Comparison of ENCODE assay signal across 3 cellular contexts in the genomic region with DNA sequence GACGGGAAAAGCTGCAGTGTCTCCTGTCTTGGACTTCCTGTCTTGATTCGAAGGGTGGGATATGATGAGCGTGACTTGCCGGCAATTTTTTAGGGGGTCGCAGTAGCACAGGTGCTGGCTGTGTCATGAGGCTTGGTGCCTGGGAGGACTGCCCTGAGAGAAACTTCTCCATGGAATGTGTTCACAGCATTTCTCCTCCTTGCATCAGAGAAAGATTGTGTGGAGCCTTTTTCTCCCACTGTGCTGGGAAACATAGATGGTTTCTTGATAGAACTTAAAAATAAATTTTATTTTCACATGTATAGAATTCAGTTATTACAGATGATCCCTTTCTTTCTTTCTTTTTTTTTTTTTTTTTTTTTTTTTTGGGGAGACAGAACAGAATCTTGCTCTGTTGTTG.
TF ChIP-seq lines count a peak whose summit lies in the region.

No MANE protein-coding gene starts in this region.

TF ChIP-seq in SK-N-SH treated with all-trans-retinoic acid at 6 μM for 48 hours, 23 proteins besides CTCF, POLR2A, EP300 and RAD21 (continued from another document):
- TF ChIP-seq, protein P1, sequence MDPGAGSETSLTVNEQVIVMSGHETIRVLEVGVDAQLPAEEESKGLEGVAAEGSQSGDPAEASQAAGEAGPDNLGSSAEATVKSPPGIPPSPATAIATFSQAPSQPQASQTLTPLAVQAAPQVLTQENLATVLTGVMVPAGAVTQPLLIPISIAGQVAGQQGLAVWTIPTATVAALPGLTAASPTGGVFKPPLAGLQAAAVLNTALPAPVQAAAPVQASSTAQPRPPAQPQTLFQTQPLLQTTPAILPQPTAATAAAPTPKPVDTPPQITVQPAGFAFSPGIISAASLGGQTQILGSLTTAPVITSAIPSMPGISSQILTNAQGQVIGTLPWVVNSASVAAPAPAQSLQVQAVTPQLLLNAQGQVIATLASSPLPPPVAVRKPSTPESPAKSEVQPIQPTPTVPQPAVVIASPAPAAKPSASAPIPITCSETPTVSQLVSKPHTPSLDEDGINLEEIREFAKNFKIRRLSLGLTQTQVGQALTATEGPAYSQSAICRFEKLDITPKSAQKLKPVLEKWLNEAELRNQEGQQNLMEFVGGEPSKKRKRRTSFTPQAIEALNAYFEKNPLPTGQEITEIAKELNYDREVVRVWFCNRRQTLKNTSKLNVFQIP (CRISPR knock-in tag; IDR thresholded peaks at IDR 0.05; ENCODE audit: borderline replicate concordance, low read depth), result no peak
- TF ChIP-seq CSDC2 (CRISPR knock-in tag; IDR thresholded peaks at IDR 0.05) (no peak), ARNTL (CRISPR knock-in tag; IDR thresholded peaks at IDR 0.05; ENCODE audit: borderline replicate concordance, low read depth) (no peak), ISL1 (CRISPR knock-in tag; IDR thresholded peaks at IDR 0.05) (no peak)

TF ChIP-seq in SK-N-SH, 30 proteins besides CTCF, POLR2A, EP300 and RAD21 (continued from another document):
- TF ChIP-seq, protein P2, sequence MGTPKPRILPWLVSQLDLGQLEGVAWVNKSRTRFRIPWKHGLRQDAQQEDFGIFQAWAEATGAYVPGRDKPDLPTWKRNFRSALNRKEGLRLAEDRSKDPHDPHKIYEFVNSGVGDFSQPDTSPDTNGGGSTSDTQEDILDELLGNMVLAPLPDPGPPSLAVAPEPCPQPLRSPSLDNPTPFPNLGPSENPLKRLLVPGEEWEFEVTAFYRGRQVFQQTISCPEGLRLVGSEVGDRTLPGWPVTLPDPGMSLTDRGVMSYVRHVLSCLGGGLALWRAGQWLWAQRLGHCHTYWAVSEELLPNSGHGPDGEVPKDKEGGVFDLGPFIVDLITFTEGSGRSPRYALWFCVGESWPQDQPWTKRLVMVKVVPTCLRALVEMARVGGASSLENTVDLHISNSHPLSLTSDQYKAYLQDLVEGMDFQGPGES (IDR thresholded peaks at IDR 0.05; ENCODE audit: low read depth, low read length), result no peak
- no peak for TF ChIP-seq FOSL2 (IDR thresholded peaks at IDR 0.05; ENCODE audit: borderline replicate concordance, low read depth)

TF ChIP-seq in GM23338, 12 proteins besides CTCF, POLR2A, EP300 and RAD21 (continued from another document):
- TF ChIP-seq, protein P3, sequence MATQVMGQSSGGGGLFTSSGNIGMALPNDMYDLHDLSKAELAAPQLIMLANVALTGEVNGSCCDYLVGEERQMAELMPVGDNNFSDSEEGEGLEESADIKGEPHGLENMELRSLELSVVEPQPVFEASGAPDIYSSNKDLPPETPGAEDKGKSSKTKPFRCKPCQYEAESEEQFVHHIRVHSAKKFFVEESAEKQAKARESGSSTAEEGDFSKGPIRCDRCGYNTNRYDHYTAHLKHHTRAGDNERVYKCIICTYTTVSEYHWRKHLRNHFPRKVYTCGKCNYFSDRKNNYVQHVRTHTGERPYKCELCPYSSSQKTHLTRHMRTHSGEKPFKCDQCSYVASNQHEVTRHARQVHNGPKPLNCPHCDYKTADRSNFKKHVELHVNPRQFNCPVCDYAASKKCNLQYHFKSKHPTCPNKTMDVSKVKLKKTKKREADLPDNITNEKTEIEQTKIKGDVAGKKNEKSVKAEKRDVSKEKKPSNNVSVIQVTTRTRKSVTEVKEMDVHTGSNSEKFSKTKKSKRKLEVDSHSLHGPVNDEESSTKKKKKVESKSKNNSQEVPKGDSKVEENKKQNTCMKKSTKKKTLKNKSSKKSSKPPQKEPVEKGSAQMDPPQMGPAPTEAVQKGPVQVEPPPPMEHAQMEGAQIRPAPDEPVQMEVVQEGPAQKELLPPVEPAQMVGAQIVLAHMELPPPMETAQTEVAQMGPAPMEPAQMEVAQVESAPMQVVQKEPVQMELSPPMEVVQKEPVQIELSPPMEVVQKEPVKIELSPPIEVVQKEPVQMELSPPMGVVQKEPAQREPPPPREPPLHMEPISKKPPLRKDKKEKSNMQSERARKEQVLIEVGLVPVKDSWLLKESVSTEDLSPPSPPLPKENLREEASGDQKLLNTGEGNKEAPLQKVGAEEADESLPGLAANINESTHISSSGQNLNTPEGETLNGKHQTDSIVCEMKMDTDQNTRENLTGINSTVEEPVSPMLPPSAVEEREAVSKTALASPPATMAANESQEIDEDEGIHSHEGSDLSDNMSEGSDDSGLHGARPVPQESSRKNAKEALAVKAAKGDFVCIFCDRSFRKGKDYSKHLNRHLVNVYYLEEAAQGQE (IDR thresholded peaks at IDR 0.05; ENCODE audit: unreplicated experiment), result no peak
- TF ChIP-seq NANOG (IDR thresholded peaks at IDR 0.05; ENCODE audit: borderline replicate concordance) (no peak), STAT1 (IDR thresholded peaks at IDR 0.05; ENCODE audit: unreplicated experiment) (no peak)
